ENCODE assay signal across 1 cellular context in genomic region chr17:80584171-80584905, GRCh38.
TF ChIP-seq lines count a peak whose summit lies in the region.

No MANE protein-coding gene starts in this region.

TF ChIP-seq in IMR-90, 13 proteins besides CTCF, POLR2A, EP300 and RAD21:
- TF ChIP-seq MAFK (IDR thresholded peaks at IDR 0.05; ENCODE audit: low read depth, low read length) (no peak), MAZ (IDR thresholded peaks at IDR 0.05; ENCODE audit: borderline replicate concordance, low read depth, low read length) (no peak), USF2 (IDR thresholded peaks at IDR 0.05; ENCODE audit: low read depth, low read length) (no peak), SMC3 (IDR thresholded peaks at IDR 0.05; ENCODE audit: low read depth, low read length) (no peak), NFE2L2 (IDR thresholded peaks at IDR 0.05; ENCODE audit: low read depth, low read length) (no peak), FOS (IDR thresholded peaks at IDR 0.05; ENCODE audit: low read depth, low read length) (no peak), CHD1 (IDR thresholded peaks at IDR 0.05; ENCODE audit: low read depth, low read length) (no peak)
